25 cellular contexts compared by ENCODE assay signal in the genomic region with DNA sequence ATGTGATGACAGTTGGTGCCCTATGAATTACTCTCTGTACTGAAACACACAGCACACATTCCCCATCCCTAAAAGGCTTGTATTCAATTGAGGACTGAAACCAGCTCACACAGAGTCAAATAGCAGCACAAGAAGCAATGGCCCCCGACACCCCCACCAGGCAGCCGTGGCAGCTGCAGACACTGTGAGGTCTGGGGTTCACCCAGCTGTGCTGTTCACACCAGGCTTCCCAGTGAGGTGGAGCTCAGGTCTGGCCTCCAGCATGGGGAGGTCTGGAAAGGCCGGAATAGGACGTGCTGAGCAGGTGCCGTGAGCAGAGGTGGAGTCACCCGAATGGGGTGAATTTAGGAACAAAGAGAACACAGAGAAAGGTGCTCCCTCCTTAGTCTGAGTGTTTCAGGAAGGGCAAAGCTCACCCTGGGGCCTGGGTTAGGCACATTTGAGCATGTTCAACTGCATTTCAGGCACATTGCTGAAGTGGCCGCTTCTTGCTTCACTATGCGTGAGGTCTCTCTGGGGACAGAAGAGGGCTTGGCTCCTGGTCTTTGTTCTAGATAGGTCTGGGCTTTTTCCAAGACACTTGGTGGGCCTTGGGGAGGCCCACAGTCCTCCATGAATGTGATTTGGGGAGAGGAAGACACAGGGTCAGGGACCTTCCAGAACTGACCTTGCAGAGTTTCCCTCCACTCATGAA. TPM values are rescaled to one million over a fixed set of nuclear protein-coding genes. Genes with fewer than 3 reads are reported as not detected.
"Had no signal": no experiment of that assay in that cellular context is flagged by ENCODE, and none has a peak within 500 bp of the region (broad histone marks: within the 10 kb centered on the region; RNA-seq: fewer than 3 reads in every experiment).

No MANE protein-coding gene starts in this region.

- H3K9me3 Mint-ChIP-seq: central memory CD8-positive, alpha-beta T cell; immature natural killer cell; naive thymus-derived CD8-positive, alpha-beta T cell had no signal

- H3K36me3 Mint-ChIP-seq: immature natural killer cell; naive thymus-derived CD8-positive, alpha-beta T cell had no signal

- H3K4me1 ChIP-seq: esophagus muscularis mucosa, gastrocnemius medialis, right atrium auricular region, stomach, thyroid gland, vagina had no signal

- H3K9me3 ChIP-seq: esophagus muscularis mucosa, gastrocnemius medialis, neutrophil, right atrium auricular region, stomach, thyroid gland, upper lobe of left lung, vagina had no signal

- H3K27ac Mint-ChIP-seq: immature natural killer cell; naive thymus-derived CD8-positive, alpha-beta T cell had no signal

- H3K4me3 Mint-ChIP-seq: central memory CD8-positive, alpha-beta T cell; immature natural killer cell; naive thymus-derived CD8-positive, alpha-beta T cell had no signal

- H3K4me1 Mint-ChIP-seq: central memory CD8-positive, alpha-beta T cell; immature natural killer cell; naive thymus-derived CD8-positive, alpha-beta T cell had no signal

- H3K4me3 ChIP-seq: dorsolateral prefrontal cortex, esophagus muscularis mucosa, gastrocnemius medialis, lung, right atrium auricular region, stomach, thyroid gland, upper lobe of left lung, vagina had no signal

- H3K27me3 ChIP-seq: neutrophil, right atrium auricular region, thyroid gland, upper lobe of left lung, vagina had no signal

- ATAC-seq: gastrocnemius medialis; left ventricle myocardium superior; naive thymus-derived CD8-positive, alpha-beta T cell had no signal

- DNase-seq: cortex of kidney; effector memory CD4-positive, alpha-beta T cell; gastrocnemius medialis; immature natural killer cell; left ventricle myocardium superior; mesenchymal stem cell; stimulated activated CD4-positive, alpha-beta T cell treated with anti-CD3 and anti-CD28 coated beads, Interleukin-2, amount 100 ng/mL, for 24 hours; stimulated activated naive CD4-positive, alpha-beta T cell; stomach; thyroid gland had no signal

- H3K36me3 ChIP-seq: esophagus muscularis mucosa, gastrocnemius medialis, neutrophil, right atrium auricular region, stomach, thyroid gland, upper lobe of left lung, vagina had no signal

- H3K27ac ChIP-seq: dorsolateral prefrontal cortex, esophagus muscularis mucosa, gastrocnemius medialis, neutrophil, right atrium auricular region, stomach, thyroid gland, vagina had no signal

RNA-seq across cellular contexts. Expression of a gene that starts 41.1 kb away (rescaled TPM):
- total RNA-seq: dorsolateral prefrontal cortex; esophagus muscularis mucosa; fibroblast of villous mesenchyme; gastrocnemius medialis; left ventricle myocardium superior; lung; mononuclear cell; naive thymus-derived CD8-positive, alpha-beta T cell; osteocyte; posterior vena cava; right atrium auricular region; stomach; thyroid gland; upper lobe of left lung; vagina had no signal
- polyA plus RNA-seq: immature natural killer cell; keratinocyte; lung; naive thymus-derived CD8-positive, alpha-beta T cell; neural cell; stomach had no signal
